ENCODE assay signal across 8 cellular contexts in the genomic region with DNA sequence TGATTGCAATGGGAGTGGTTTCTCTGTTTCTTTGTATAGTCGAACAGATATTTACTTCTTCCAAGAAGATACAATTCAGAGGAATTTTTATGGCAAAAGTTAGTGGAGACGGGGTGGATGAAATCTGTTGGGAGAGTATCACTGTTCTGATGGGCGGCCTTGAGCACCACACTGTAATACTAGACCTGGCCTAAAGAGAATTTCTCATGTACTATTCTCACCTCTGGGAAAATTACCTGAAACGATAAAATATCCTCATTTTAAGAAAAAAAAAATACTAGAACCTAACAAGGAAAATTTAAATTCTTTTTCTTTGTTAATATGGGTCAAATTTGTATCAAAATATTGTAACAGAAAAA. TPM values are rescaled to one million over a fixed set of nuclear protein-coding genes. Genes with fewer than 3 reads are reported as not detected.
DNase-seq lines count a peak whose midpoint lies in the region; ATAC-seq, FAIRE-seq and TF ChIP-seq lines count a peak whose summit lies in the region.
"Not testable (repeated sequence)": the region's sequence is repeated elsewhere in the genome, so short reads cannot be mapped to it uniquely, and the experiment has no call there.

No MANE protein-coding gene starts in this region.

- H3K36me3 ChIP-seq in ACC112 (ENCODE audit: insufficient read depth, low read length); esophagus muscularis mucosa; keratinocyte (ENCODE audit: control insufficient read depth in 2 of 2, extremely low read depth in 1 of 2, insufficient read depth in 2 of 2, low read length in 2 of 2); muscle layer of duodenum (ENCODE audit: control insufficient read depth in 1 of 2, insufficient read depth in 2 of 2, low read length in 2 of 2); skeletal muscle satellite cell (ENCODE audit: insufficient read depth, low read length); upper lobe of right lung: not testable (repeated sequence)

- H3K9me1 ChIP-seq in keratinocyte (ENCODE audit: control insufficient read depth, extremely low read depth, insufficient read depth, low read length) = not testable (repeated sequence)

- H3K79me2 ChIP-seq in ACC112 (ENCODE audit: control insufficient read depth, insufficient read depth, low read length, unreplicated experiment); keratinocyte (ENCODE audit: control insufficient read depth, insufficient read depth, low read length): not testable (repeated sequence)

- H3K9ac ChIP-seq in keratinocyte (ENCODE audit: control insufficient read depth, extremely low read depth, insufficient read depth, low read length) (peak overlapping the region; percentile 65), skeletal muscle satellite cell (ENCODE audit: low read depth, low read length) (peak overlapping the region; percentile 53)

- not testable (repeated sequence) for DNase-seq in esophagus muscularis mucosa (ENCODE audit: extremely low spot score); glutamatergic neuron; keratinocyte (ENCODE audit: low read depth, low spot score); upper lobe of right lung

- not testable (repeated sequence) for H2AFZ ChIP-seq in ACC112 (ENCODE audit: low read length, unreplicated experiment); keratinocyte (ENCODE audit: control insufficient read depth, low read length)

- dilution Hi-C loops in keratinocyte (cut with MboI; ENCODE audit: extremely low pct_ligation_motif_present, low sequenced_read_pairs) = not testable (repeated sequence)

- TF ChIP-seq CTCF in brain (conservative IDR thresholded peaks at IDR 0.05); esophagus muscularis mucosa (IDR thresholded peaks at IDR 0.05); glutamatergic neuron (IDR thresholded peaks at IDR 0.05; ENCODE audit: partially characterized antibody, unreplicated experiment); keratinocyte (optimal IDR thresholded peaks at IDR 0.05 in 1 of 3, IDR thresholded peaks at IDR 0.05 in 1 of 3, conservative IDR thresholded peaks at IDR 0.05 in 1 of 3; ENCODE audit: extremely low read depth in 1 of 3, insufficient read depth in 2 of 3, low read length in 3 of 3); upper lobe of right lung (IDR thresholded peaks at IDR 0.05): not testable (repeated sequence)

- not testable (repeated sequence) for H3K4me1 ChIP-seq in ACC112 (ENCODE audit: control insufficient read depth, insufficient read depth, low read length, unreplicated experiment); muscle layer of duodenum (ENCODE audit: control insufficient read depth in 1 of 2, insufficient read depth in 2 of 2, low read length in 2 of 2); skeletal muscle satellite cell (ENCODE audit: control insufficient read depth, insufficient read depth, low read length); upper lobe of right lung
- H3K4me1 ChIP-seq in esophagus muscularis mucosa (peaks cover 0 to 34% (median 8%) of the 10 kb centered on the region in 4 donors), keratinocyte (ENCODE audit: control insufficient read depth, extremely low read depth, insufficient read depth, low read length) (peaks cover 14% of the 10 kb centered on the region)

- H3K27me3 ChIP-seq in ACC112 (ENCODE audit: insufficient read depth, low read length); esophagus muscularis mucosa; keratinocyte (ENCODE audit: control insufficient read depth, extremely low read depth, insufficient read depth, low read length); muscle layer of duodenum (ENCODE audit: low read depth, low read length); skeletal muscle satellite cell (ENCODE audit: control insufficient read depth, insufficient read depth, low read length); upper lobe of right lung: not testable (repeated sequence)

- WGBS in esophagus muscularis mucosa = 63% methylated on average over 4 of the region's 4 CpGs

- H3K27ac ChIP-seq in ACC112 (ENCODE audit: low read depth, low read length); upper lobe of right lung: not testable (repeated sequence)
- H3K27ac ChIP-seq in esophagus muscularis mucosa (replicated peaks in 1 of 4) (peak overlapping the region in 2 of 4 donors; percentile 52 to 56), keratinocyte (ENCODE audit: control insufficient read depth, insufficient read depth, low read length) (peak overlapping the region; percentile 43), muscle layer of duodenum (ENCODE audit: low read length) (peak overlapping the region; percentile 20)

- intact Hi-C loops in esophagus muscularis mucosa (cut with DNase I); upper lobe of right lung (cut with DNase I): not testable (repeated sequence)

- not testable (repeated sequence) for H3K27me3 Mint-ChIP-seq in brain; glutamatergic neuron (ENCODE audit: unreplicated experiment)

- H3K4me3 ChIP-seq in ACC112 (ENCODE audit: low read depth, low read length) = peak overlapping the region; percentile 66
- peak overlapping the region; percentile 38 to 57 (median 44) for H3K4me3 ChIP-seq in esophagus muscularis mucosa
- not testable (repeated sequence) for H3K4me3 ChIP-seq in keratinocyte (ENCODE audit: control insufficient read depth in 2 of 3, extremely low read depth in 1 of 3, insufficient read depth in 2 of 3, low read depth in 1 of 3, low read length in 3 of 3)
- H3K4me3 ChIP-seq in muscle layer of duodenum (ENCODE audit: low read depth in 1 of 2, low read length in 2 of 2) = peak overlapping the region in 1 of 2 donors; percentile 38
- H3K4me3 ChIP-seq in skeletal muscle satellite cell (ENCODE audit: low read length) = peak overlapping the region; percentile 24
- H3K4me3 ChIP-seq in upper lobe of right lung = peak overlapping the region; percentile 15

- H3K4me1 Mint-ChIP-seq in brain = peaks cover 26% of the 10 kb centered on the region
- H3K4me1 Mint-ChIP-seq in glutamatergic neuron (ENCODE audit: low read depth, unreplicated experiment) = not testable (repeated sequence)

- not testable (repeated sequence) for H3K9me3 ChIP-seq in esophagus muscularis mucosa; keratinocyte (ENCODE audit: control insufficient read depth, low read depth, low read length); muscle layer of duodenum (ENCODE audit: control insufficient read depth in 1 of 2, low read length in 2 of 2); skeletal muscle satellite cell (replicated peaks; ENCODE audit: low read length); upper lobe of right lung

- H4K20me1 ChIP-seq in keratinocyte (ENCODE audit: control insufficient read depth, extremely low read depth, insufficient read depth, low read length) = not testable (repeated sequence)

- peak overlapping the region in 1 of 5 experiments; percentile 43 for H3K27ac Mint-ChIP-seq in brain
- not testable (repeated sequence) for H3K27ac Mint-ChIP-seq in glutamatergic neuron (ENCODE audit: unreplicated experiment)

- not testable (repeated sequence) for H3K9me3 Mint-ChIP-seq in brain; glutamatergic neuron (ENCODE audit: unreplicated experiment)

- ATAC-seq in upper lobe of right lung = not testable (repeated sequence)

- TF ChIP-seq POLR2A in esophagus muscularis mucosa (IDR thresholded peaks at IDR 0.05; ENCODE audit: low read depth) = not testable (repeated sequence)

- H3K4me3 Mint-ChIP-seq in brain (peak overlapping the region; percentile 73 to 89 (median 84)), glutamatergic neuron (ENCODE audit: unreplicated experiment) (peak overlapping the region; percentile 47)

- TF ChIP-seq EP300 in esophagus muscularis mucosa (IDR thresholded peaks at IDR 0.05) = not testable (repeated sequence)

- peak overlapping the region; percentile 64 for H3K4me2 ChIP-seq in keratinocyte (ENCODE audit: control insufficient read depth, extremely low read depth, insufficient read depth, low read depth, low read length)
- H3K4me2 ChIP-seq in skeletal muscle satellite cell (ENCODE audit: low read length) = peak overlapping the region; percentile 79

- H3K36me3 Mint-ChIP-seq in brain = peaks cover 33% of the 10 kb centered on the region
- H3K36me3 Mint-ChIP-seq in glutamatergic neuron (ENCODE audit: unreplicated experiment) = not testable (repeated sequence)

- not testable (repeated sequence) for FAIRE-seq in keratinocyte (lab: Jason Lieb, UNC)

RNA-seq across cellular contexts. Expression of a gene that starts 0.6 kb away (rescaled TPM):
- 5.0 TPM for polyA plus RNA-seq in brain (ENCODE audit: insufficient read depth, low read depth, low replicate concordance)
- 100 to 1,000 TPM in 3 of 4 donors, 10 to 100 TPM in 1; 88.6 to 172 (median 141) TPM for total RNA-seq in esophagus muscularis mucosa
- total RNA-seq in glutamatergic neuron (ENCODE audit: unreplicated experiment) = 24.7 TPM
- polyA plus RNA-seq in keratinocyte = 19.5 to 33.9 TPM (median 28.1 TPM) in 3 replicates
- polyA plus RNA-seq in keratinocyte (2011; ENCODE audit: low read depth) = 19.3 TPM
- polyA plus RNA-seq in keratinocyte (2011; cell fraction: cytosol; rRNA removed) = 25.1 and 37.8 TPM in 2 replicates
- polyA plus RNA-seq in keratinocyte (2011; cell fraction: nucleus; rRNA removed) = 30.1 and 33.5 TPM in 2 replicates
- polyA plus RNA-seq in keratinocyte (2012; ENCODE audit: low replicate concordance) = 9.3 and 37.8 TPM in 2 replicates
- 8.8 to 26.9 TPM (median 23.3 TPM) in 3 replicates for polyA minus RNA-seq in keratinocyte
- polyA minus RNA-seq in keratinocyte (2011; cell fraction: cytosol; rRNA and poly(A)+ RNA removed) = 6.9 TPM
- 14.8 and 37.4 TPM in 2 replicates for polyA minus RNA-seq in keratinocyte (2011; cell fraction: nucleus; rRNA and poly(A)+ RNA removed)
- total RNA-seq in skeletal muscle satellite cell (2012; rRNA removed) = 206 and 221 TPM in 2 replicates
- 42.0 TPM for total RNA-seq in upper lobe of right lung

RNA-seq across cellular contexts. Expression of a gene that starts 39.9 kb away (rescaled TPM):
- polyA plus RNA-seq in brain (ENCODE audit: insufficient read depth, low read depth, low replicate concordance) (2.1 TPM), keratinocyte (24.2 to 173 TPM (median 66.0 TPM) in 3 replicates)
- total RNA-seq in esophagus muscularis mucosa (10 to 100 TPM in 1 of 4 donors, 1 to 10 TPM in 3; 7.9 to 12.7 (median 9.6) TPM), glutamatergic neuron (ENCODE audit: unreplicated experiment) (3.8 TPM), upper lobe of right lung (22.5 TPM)
- 43.6 TPM for polyA plus RNA-seq in keratinocyte (2011; ENCODE audit: low read depth)
- 50.5 and 71.2 TPM in 2 replicates for polyA plus RNA-seq in keratinocyte (2011; cell fraction: cytosol; rRNA removed)
- polyA plus RNA-seq in keratinocyte (2011; cell fraction: nucleus; rRNA removed) = 68.6 and 75.6 TPM in 2 replicates
- polyA plus RNA-seq in keratinocyte (2012; ENCODE audit: low replicate concordance) = 21.0 and 101 TPM in 2 replicates
- 7.8 to 78.1 TPM (median 31.6 TPM) in 3 replicates for polyA minus RNA-seq in keratinocyte
- 23.6 TPM for polyA minus RNA-seq in keratinocyte (2011; cell fraction: cytosol; rRNA and poly(A)+ RNA removed)
- 9.7 and 21.4 TPM in 2 replicates for polyA minus RNA-seq in keratinocyte (2011; cell fraction: nucleus; rRNA and poly(A)+ RNA removed)
- total RNA-seq in skeletal muscle satellite cell (2012; rRNA removed) = 60.6 and 92.0 TPM in 2 replicates
